In genomic region chr13:33101835-33102234, GRCh38 we compare ENCODE assay signal across 18 cellular contexts.
A peak's percentile ranks its signal among the peaks of the same experiment; 100 is the strongest.
DNase-seq lines count a peak whose midpoint lies in the region; ATAC-seq, FAIRE-seq and TF ChIP-seq lines count a peak whose summit lies in the region.
"Had no signal": no experiment of that assay in that cellular context is flagged by ENCODE, and none has a peak within 500 bp of the region (broad histone marks: within the 10 kb centered on the region; RNA-seq: fewer than 3 reads in every experiment).

No MANE protein-coding gene starts in this region.

- H3K79me2 ChIP-seq in PC-3 (ENCODE audit: low read length): no peaks in the 10 kb centered on the region
- no peaks in the 10 kb centered on the region for H3K79me2 ChIP-seq in HepG2 (ENCODE audit: insufficient read depth, low read length)

- intact Hi-C loops in PC-3 (cut with micrococcal nuclease): no loop called here
- intact Hi-C loops in HepG2 (cut with micrococcal nuclease; ENCODE audit: unreplicated experiment): no loop called here
- intact Hi-C loops in transverse colon (cut with DNase I; ENCODE audit: low total_unique reads): no loop called here

- TF ChIP-seq CTCF in PC-3 (conservative IDR thresholded peaks at IDR 0.05; ENCODE audit: low read depth, low read length): no peak
- no peak for TF ChIP-seq CTCF in HepG2 (CRISPR knock-in tag; IDR thresholded peaks at IDR 0.05)
- TF ChIP-seq CTCF in transverse colon (IDR thresholded peaks at IDR 0.05): no peak

- H3K4me2 ChIP-seq in PC-3 (ENCODE audit: low read length): no peak overlapping the region
- H3K4me2 ChIP-seq in HepG2 (ENCODE audit: low read depth, low read length): peak overlapping the region; percentile 38

- no peaks in the 10 kb centered on the region for H3K9me3 ChIP-seq in PC-3 (ENCODE audit: low read length)
- no peaks in the 10 kb centered on the region for H3K9me3 ChIP-seq in HepG2 (ENCODE audit: low read length)
- peaks cover 0 to 7% of the 10 kb centered on the region in 2 donors for H3K9me3 ChIP-seq in transverse colon
- H3K9me3 ChIP-seq: BE2C had no signal

- H4K20me1 ChIP-seq in PC-3 (ENCODE audit: low read length) (no peaks in the 10 kb centered on the region), HepG2 (ENCODE audit: insufficient read depth, low read length) (no peaks in the 10 kb centered on the region)

- H3K4me3 ChIP-seq in PC-3 (ENCODE audit: low read length): no peak overlapping the region
- H3K4me3 ChIP-seq in HepG2 (replicated peaks in 1 of 3; ENCODE audit: insufficient read depth in 1 of 3, low read depth in 2 of 3, low read length in 3 of 3): no peak overlapping the region
- H3K4me3 ChIP-seq in transverse colon: no peak overlapping the region
- H3K4me3 ChIP-seq: GM23248, K562 had no signal

- H3K9ac ChIP-seq in PC-3 (ENCODE audit: low read length) (no peak overlapping the region), HepG2 (ENCODE audit: insufficient read depth, low read depth, low read length) (no peak overlapping the region; the same call in 1 of the 2 replicates)
- H3K9ac ChIP-seq: GM23248 had no signal

- TF ChIP-seq POLR2A in HepG2 (IDR thresholded peaks at IDR 0.05; ENCODE audit: insufficient read depth in 1 of 2, low read depth in 2 of 2, low read length in 2 of 2) (no peak), transverse colon (IDR thresholded peaks at IDR 0.05) (no peak)

- CTCF ChIA-PET in PC-3 (lab: Charles Lee): no interaction called here
- CTCF ChIA-PET in HepG2 (lab: Yijun Ruan, JAX; ENCODE audit: low intra/inter-chr PET ratio, low total read pairs): no interaction called here

- ATAC-seq in PC-3 (no peak), HepG2 (peak; percentile 90), HG03460 (IDR thresholded peaks at IDR 0.05; ENCODE audit: unreplicated experiment) (no peak)
- ATAC-seq: K562 had no signal

- POLR2A ChIA-PET in PC-3 (lab: Charles Lee; ENCODE audit: unreplicated experiment) (no interaction called here), HepG2 (lab: Yijun Ruan, JAX) (no interaction called here)

- DNase-seq in EL (peak; percentile 29), PC-3 (no peak), HepG2 (ENCODE audit: low spot score) (peak; percentile 85), NCI-H2196 (lab: John Stamatoyannopoulos, UW; ENCODE audit: unreplicated experiment) (no peak), amygdala (lab: John Stamatoyannopoulos, UW) (no peak), transverse colon (no peak)
- DNase-seq: BE2C; CD4-positive, alpha-beta memory T cell; DMS153; GF-D8; GM23248 had no signal

- WGBS in HepG2 (ENCODE audit: low lambda C conversion rate): 8% methylated on average over 2 of the region's 2 CpGs
- 91 to 95% methylated on average over 2 of the region's 2 CpGs for WGBS in transverse colon (ENCODE audit: low coverage in 1 of 2), 2 donors

- BruUV-seq in PC-3 (replicated peaks; lab: Mats Ljungman, UMichigan): TSS peak; percentile 12
- BruUV-seq in HepG2 (replicated peaks; lab: Mats Ljungman, UMichigan): no TSS peak

- H3K36me3 ChIP-seq in PC-3 (ENCODE audit: low read depth, low read length) (peaks cover 10% of the 10 kb centered on the region), HepG2 (replicated peaks in 1 of 2; ENCODE audit: control insufficient read depth in 1 of 2, insufficient read depth in 2 of 2, low read length in 2 of 2) (peaks cover 5 to 18% of the 10 kb centered on the region in 2 experiments; a peak in 4 of 5 replicates), transverse colon (peaks cover 0 to 16% (median 5%) of the 10 kb centered on the region in 4 donors)

- H3K27ac ChIP-seq in PC-3 (ENCODE audit: low read length): no peak overlapping the region
- peak overlapping the region; percentile 29 for H3K27ac ChIP-seq in HepG2 (ENCODE audit: extremely low read length, insufficient read depth, low read length)
- H3K27ac ChIP-seq in transverse colon: no peak overlapping the region
- H3K27ac ChIP-seq: C4-2B, GM23248 had no signal

- TF ChIP-seq RAD21 in HepG2 (CRISPR knock-in tag; IDR thresholded peaks at IDR 0.05): no peak

- H3K4me1 ChIP-seq in PC-3 (ENCODE audit: insufficient read depth, low read length) (no peaks in the 10 kb centered on the region), HepG2 (ENCODE audit: insufficient read depth, low read length) (peaks cover 13% of the 10 kb centered on the region), transverse colon (peaks cover 0 to 2% (median 0%) of the 10 kb centered on the region in 4 donors)
- H3K4me1 ChIP-seq: BE2C had no signal

- in situ Hi-C loops in HepG2 (cut with HindIII; ENCODE audit: extremely low pct_ligation_motif_present, low pct_unique_long_range_greater_than_20kb) (no loop called here), transverse colon (cut with MboI; ENCODE audit: low pct_ligation_motif_present in 1 of 4, low pct_unique_long_range_greater_than_20kb in 1 of 4, low sequenced_read_pairs in 3 of 4) (loop anchor here in 1 of 4 donors (25.0 kb wide), 1 partner anchor 435 kb away; no protein-coding TSS in a partner anchor)

- H3F3A ChIP-seq in PC-3 (ENCODE audit: low read length, unreplicated experiment): no peaks in the 10 kb centered on the region

- H3K9me2 ChIP-seq in PC-3 (replicated peaks; ENCODE audit: low read length): no peaks in the 10 kb centered on the region

- 0 out of 4 replicates have a peak, but pooled peaks of 1 of the 2 experiments have one; percentile 19 for TF ChIP-seq EP300 in HepG2 (IDR thresholded peaks at IDR 0.05; ENCODE audit: low read depth in 2 of 2, low read length in 2 of 2)
- no peak; the same call in 1 of the 2 replicates for TF ChIP-seq EP300 in HepG2 (CRISPR knock-in tag; IDR thresholded peaks at IDR 0.05; ENCODE audit: borderline replicate concordance)
- TF ChIP-seq EP300 in transverse colon (IDR thresholded peaks at IDR 0.05; ENCODE audit: low read depth): no peak

- peak; percentile 82 for FAIRE-seq in HepG2 (lab: Jason Lieb, UNC)
- FAIRE-seq: A204.1, D721Med, H54, HTR-8/SVneo, K562 had no signal

- H3K27me3 ChIP-seq in PC-3 (ENCODE audit: low read length): no peaks in the 10 kb centered on the region
- no peaks in the 10 kb centered on the region for H3K27me3 ChIP-seq in HepG2 (ENCODE audit: control insufficient read depth in 1 of 2, insufficient read depth in 2 of 2, low read length in 2 of 2)
- no peaks in the 10 kb centered on the region for H3K27me3 ChIP-seq in transverse colon
- H3K27me3 ChIP-seq: BE2C had no signal

- H2AFZ ChIP-seq in PC-3 (ENCODE audit: low read length) (no peak overlapping the region), HepG2 (ENCODE audit: low read length) (no peak overlapping the region)
- H2AFZ ChIP-seq: GM23248 had no signal

TF ChIP-seq in HepG2, 621 proteins besides CTCF, POLR2A, EP300 and RAD21 (continues in another document):
- no peak for TF ChIP-seq ZUFSP (CRISPR knock-in tag; IDR thresholded peaks at IDR 0.05; ENCODE audit: borderline replicate concordance)
- TF ChIP-seq SALL1 (CRISPR knock-in tag; IDR thresholded peaks at IDR 0.05): peak; percentile 17; the same call in 1 of the 2 replicates
- no peak for TF ChIP-seq ZNF773 (CRISPR knock-in tag; IDR thresholded peaks at IDR 0.05; ENCODE audit: borderline replicate concordance)
- TF ChIP-seq ZHX1 (CRISPR knock-in tag; IDR thresholded peaks at IDR 0.05; ENCODE audit: low read depth): no peak
- TF ChIP-seq TCF7 (IDR thresholded peaks at IDR 0.05; ENCODE audit: low read depth): no peak
- TF ChIP-seq CAMTA2 (CRISPR knock-in tag; IDR thresholded peaks at IDR 0.05; ENCODE audit: borderline replicate concordance): no peak
- TF ChIP-seq ELF3 (CRISPR knock-in tag; IDR thresholded peaks at IDR 0.05): no peak

Comparison
In these comparisons a context has a peak if more than half of its experiments do, and no peak if none do; other contexts are left out.
1. DNase-seq: peak in EL (single experiment) and HepG2 (single experiment); none in PC-3 (single experiment), NCI-H2196 (single experiment), amygdala (0 of 56) and transverse colon (single experiment).